In the genomic region with DNA sequence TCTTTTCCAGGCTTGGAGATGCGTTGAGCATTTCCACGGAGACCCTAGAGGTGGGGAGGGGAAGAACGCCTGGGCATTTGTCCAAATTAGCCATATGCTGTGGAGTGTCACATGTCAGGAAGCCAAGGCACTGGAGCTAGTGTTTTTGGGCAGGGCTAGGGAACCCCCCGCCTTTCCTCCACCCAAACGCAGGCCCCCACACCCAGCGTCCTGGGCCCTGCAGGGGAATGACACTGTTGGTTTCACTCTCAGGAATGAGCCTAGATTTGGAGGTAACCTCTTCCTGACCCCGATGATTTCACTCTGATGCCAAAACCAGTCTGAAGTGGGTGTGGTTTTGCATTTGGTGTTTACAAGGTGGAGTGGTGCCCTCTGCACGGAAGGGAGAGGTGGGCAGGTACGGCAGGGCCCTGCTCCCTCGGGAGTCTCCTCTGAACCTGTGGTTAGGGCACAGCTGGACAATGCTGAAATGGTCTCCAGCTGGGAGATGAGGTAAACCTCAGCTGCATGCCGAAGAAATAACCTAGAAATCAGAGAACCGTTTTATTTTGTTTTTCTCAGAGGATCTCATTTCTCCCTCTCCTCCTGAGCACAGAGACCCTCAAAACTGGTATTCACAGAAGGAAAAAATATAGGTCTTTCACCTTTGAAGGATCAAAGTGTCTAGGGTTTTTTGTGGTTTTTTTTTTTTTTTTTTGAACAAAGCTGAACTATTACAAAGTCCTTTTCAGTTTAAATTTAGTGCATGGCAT, we compare ENCODE assay signal across 1 cellular context.
TF ChIP-seq lines count a peak whose summit lies in the region.

No MANE protein-coding gene starts in this region.

TF ChIP-seq in HEK293, 187 proteins besides CTCF, POLR2A, EP300 and RAD21 (continued from another document and continues in another):
- TF ChIP-seq, protein P1, sequence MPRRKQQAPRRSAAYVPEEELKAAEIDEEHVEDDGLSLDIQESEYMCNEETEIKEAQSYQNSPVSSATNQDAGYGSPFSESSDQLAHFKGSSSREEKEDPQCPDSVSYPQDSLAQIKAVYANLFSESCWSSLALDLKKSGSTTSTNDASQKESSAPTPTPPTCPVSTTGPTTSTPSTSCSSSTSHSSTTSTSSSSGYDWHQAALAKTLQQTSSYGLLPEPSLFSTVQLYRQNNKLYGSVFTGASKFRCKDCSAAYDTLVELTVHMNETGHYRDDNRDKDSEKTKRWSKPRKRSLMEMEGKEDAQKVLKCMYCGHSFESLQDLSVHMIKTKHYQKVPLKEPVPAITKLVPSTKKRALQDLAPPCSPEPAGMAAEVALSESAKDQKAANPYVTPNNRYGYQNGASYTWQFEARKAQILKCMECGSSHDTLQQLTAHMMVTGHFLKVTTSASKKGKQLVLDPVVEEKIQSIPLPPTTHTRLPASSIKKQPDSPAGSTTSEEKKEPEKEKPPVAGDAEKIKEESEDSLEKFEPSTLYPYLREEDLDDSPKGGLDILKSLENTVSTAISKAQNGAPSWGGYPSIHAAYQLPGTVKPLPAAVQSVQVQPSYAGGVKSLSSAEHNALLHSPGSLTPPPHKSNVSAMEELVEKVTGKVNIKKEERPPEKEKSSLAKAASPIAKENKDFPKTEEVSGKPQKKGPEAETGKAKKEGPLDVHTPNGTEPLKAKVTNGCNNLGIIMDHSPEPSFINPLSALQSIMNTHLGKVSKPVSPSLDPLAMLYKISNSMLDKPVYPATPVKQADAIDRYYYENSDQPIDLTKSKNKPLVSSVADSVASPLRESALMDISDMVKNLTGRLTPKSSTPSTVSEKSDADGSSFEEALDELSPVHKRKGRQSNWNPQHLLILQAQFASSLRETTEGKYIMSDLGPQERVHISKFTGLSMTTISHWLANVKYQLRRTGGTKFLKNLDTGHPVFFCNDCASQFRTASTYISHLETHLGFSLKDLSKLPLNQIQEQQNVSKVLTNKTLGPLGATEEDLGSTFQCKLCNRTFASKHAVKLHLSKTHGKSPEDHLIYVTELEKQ (tag by site-specific recombination; IDR thresholded peaks at IDR 0.05; ENCODE audit: borderline replicate concordance): no peak
- TF ChIP-seq ZNF175 (tag by site-specific recombination; IDR thresholded peaks at IDR 0.05): no peak
- no peak for TF ChIP-seq ZNF354C (tag by site-specific recombination; IDR thresholded peaks at IDR 0.05; ENCODE audit: borderline replicate concordance, low read depth)
- TF ChIP-seq, protein P2, sequence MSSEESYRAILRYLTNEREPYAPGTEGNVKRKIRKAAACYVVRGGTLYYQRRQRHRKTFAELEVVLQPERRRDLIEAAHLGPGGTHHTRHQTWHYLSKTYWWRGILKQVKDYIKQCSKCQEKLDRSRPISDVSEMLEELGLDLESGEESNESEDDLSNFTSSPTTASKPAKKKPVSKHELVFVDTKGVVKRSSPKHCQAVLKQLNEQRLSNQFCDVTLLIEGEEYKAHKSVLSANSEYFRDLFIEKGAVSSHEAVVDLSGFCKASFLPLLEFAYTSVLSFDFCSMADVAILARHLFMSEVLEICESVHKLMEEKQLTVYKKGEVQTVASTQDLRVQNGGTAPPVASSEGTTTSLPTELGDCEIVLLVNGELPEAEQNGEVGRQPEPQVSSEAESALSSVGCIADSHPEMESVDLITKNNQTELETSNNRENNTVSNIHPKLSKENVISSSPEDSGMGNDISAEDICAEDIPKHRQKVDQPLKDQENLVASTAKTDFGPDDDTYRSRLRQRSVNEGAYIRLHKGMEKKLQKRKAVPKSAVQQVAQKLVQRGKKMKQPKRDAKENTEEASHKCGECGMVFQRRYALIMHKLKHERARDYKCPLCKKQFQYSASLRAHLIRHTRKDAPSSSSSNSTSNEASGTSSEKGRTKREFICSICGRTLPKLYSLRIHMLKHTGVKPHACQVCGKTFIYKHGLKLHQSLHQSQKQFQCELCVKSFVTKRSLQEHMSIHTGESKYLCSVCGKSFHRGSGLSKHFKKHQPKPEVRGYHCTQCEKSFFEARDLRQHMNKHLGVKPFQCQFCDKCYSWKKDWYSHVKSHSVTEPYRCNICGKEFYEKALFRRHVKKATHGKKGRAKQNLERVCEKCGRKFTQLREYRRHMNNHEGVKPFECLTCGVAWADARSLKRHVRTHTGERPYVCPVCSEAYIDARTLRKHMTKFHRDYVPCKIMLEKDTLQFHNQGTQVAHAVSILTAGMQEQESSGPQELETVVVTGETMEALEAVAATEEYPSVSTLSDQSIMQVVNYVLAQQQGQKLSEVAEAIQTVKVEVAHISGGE (tag by site-specific recombination; conservative IDR thresholded peaks at IDR 0.05; ENCODE audit: low read depth): no peak
- peak; percentile 63; the same call in 1 of the 2 replicates for TF ChIP-seq ZBTB48 (tag by site-specific recombination; IDR thresholded peaks at IDR 0.05)
- TF ChIP-seq ZNF426 (tag by site-specific recombination; IDR thresholded peaks at IDR 0.05): no peak
- TF ChIP-seq ZFP37 (tag by site-specific recombination; IDR thresholded peaks at IDR 0.05): no peak
- TF ChIP-seq, protein P3, sequence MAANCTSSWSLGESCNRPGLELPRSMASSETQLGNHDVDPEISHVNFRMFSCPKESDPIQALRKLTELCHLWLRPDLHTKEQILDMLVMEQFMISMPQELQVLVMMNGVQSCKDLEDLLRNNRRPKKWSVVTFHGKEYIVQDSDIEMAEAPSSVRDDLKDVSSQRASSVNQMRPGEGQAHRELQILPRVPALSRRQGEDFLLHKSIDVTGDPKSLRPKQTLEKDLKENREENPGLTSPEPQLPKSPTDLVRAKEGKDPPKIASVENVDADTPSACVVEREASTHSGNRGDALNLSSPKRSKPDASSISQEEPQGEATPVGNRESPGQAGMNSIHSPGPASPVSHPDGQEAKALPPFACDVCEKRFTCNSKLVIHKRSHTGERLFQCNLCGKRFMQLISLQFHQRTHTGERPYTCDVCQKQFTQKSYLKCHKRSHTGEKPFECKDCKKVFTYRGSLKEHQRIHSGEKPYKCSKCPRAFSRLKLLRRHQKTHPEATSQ (tag by site-specific recombination; IDR thresholded peaks at IDR 0.05): no peak
- TF ChIP-seq ZNF423 (tag by site-specific recombination; IDR thresholded peaks at IDR 0.05): peak; percentile 92
- TF ChIP-seq KLF10 (tag by site-specific recombination; IDR thresholded peaks at IDR 0.05): no peak
- TF ChIP-seq ZSCAN16 (tag by site-specific recombination; IDR thresholded peaks at IDR 0.05): no peak
- TF ChIP-seq ZNF792 (tag by site-specific recombination; IDR thresholded peaks at IDR 0.05): no peak
- no peak for TF ChIP-seq ZNF658 (tag by site-specific recombination; IDR thresholded peaks at IDR 0.05)
- TF ChIP-seq, protein P4, sequence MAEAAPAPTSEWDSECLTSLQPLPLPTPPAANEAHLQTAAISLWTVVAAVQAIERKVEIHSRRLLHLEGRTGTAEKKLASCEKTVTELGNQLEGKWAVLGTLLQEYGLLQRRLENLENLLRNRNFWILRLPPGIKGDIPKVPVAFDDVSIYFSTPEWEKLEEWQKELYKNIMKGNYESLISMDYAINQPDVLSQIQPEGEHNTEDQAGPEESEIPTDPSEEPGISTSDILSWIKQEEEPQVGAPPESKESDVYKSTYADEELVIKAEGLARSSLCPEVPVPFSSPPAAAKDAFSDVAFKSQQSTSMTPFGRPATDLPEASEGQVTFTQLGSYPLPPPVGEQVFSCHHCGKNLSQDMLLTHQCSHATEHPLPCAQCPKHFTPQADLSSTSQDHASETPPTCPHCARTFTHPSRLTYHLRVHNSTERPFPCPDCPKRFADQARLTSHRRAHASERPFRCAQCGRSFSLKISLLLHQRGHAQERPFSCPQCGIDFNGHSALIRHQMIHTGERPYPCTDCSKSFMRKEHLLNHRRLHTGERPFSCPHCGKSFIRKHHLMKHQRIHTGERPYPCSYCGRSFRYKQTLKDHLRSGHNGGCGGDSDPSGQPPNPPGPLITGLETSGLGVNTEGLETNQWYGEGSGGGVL (tag by site-specific recombination; IDR thresholded peaks at IDR 0.05): peak; percentile 60
- TF ChIP-seq, protein P5, sequence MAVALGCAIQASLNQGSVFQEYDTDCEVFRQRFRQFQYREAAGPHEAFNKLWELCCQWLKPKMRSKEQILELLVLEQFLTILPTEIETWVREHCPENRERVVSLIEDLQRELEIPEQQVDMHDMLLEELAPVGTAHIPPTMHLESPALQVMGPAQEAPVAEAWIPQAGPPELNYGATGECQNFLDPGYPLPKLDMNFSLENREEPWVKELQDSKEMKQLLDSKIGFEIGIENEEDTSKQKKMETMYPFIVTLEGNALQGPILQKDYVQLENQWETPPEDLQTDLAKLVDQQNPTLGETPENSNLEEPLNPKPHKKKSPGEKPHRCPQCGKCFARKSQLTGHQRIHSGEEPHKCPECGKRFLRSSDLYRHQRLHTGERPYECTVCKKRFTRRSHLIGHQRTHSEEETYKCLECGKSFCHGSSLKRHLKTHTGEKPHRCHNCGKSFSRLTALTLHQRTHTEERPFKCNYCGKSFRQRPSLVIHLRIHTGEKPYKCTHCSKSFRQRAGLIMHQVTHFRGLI (tag by site-specific recombination; IDR thresholded peaks at IDR 0.05): no peak
- TF ChIP-seq ZNF169 (tag by site-specific recombination; IDR thresholded peaks at IDR 0.05): no peak
- TF ChIP-seq ZNF23 (tag by site-specific recombination; IDR thresholded peaks at IDR 0.05; ENCODE audit: borderline replicate concordance): no peak
- TF ChIP-seq ZEB2 (tag by site-specific recombination; IDR thresholded peaks at IDR 0.05): no peak
- TF ChIP-seq, protein P6, sequence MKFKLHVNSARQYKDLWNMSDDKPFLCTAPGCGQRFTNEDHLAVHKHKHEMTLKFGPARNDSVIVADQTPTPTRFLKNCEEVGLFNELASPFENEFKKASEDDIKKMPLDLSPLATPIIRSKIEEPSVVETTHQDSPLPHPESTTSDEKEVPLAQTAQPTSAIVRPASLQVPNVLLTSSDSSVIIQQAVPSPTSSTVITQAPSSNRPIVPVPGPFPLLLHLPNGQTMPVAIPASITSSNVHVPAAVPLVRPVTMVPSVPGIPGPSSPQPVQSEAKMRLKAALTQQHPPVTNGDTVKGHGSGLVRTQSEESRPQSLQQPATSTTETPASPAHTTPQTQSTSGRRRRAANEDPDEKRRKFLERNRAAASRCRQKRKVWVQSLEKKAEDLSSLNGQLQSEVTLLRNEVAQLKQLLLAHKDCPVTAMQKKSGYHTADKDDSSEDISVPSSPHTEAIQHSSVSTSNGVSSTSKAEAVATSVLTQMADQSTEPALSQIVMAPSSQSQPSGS (tag by site-specific recombination; IDR thresholded peaks at IDR 0.05; ENCODE audit: low read depth): no peak
- no peak for TF ChIP-seq ZNF184 (tag by site-specific recombination; IDR thresholded peaks at IDR 0.05)
- TF ChIP-seq, protein P7, sequence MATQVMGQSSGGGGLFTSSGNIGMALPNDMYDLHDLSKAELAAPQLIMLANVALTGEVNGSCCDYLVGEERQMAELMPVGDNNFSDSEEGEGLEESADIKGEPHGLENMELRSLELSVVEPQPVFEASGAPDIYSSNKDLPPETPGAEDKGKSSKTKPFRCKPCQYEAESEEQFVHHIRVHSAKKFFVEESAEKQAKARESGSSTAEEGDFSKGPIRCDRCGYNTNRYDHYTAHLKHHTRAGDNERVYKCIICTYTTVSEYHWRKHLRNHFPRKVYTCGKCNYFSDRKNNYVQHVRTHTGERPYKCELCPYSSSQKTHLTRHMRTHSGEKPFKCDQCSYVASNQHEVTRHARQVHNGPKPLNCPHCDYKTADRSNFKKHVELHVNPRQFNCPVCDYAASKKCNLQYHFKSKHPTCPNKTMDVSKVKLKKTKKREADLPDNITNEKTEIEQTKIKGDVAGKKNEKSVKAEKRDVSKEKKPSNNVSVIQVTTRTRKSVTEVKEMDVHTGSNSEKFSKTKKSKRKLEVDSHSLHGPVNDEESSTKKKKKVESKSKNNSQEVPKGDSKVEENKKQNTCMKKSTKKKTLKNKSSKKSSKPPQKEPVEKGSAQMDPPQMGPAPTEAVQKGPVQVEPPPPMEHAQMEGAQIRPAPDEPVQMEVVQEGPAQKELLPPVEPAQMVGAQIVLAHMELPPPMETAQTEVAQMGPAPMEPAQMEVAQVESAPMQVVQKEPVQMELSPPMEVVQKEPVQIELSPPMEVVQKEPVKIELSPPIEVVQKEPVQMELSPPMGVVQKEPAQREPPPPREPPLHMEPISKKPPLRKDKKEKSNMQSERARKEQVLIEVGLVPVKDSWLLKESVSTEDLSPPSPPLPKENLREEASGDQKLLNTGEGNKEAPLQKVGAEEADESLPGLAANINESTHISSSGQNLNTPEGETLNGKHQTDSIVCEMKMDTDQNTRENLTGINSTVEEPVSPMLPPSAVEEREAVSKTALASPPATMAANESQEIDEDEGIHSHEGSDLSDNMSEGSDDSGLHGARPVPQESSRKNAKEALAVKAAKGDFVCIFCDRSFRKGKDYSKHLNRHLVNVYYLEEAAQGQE (tag by site-specific recombination; IDR thresholded peaks at IDR 0.05): no peak
- no peak for TF ChIP-seq OVOL3 (tag by site-specific recombination; IDR thresholded peaks at IDR 0.05)
- TF ChIP-seq, protein P8, sequence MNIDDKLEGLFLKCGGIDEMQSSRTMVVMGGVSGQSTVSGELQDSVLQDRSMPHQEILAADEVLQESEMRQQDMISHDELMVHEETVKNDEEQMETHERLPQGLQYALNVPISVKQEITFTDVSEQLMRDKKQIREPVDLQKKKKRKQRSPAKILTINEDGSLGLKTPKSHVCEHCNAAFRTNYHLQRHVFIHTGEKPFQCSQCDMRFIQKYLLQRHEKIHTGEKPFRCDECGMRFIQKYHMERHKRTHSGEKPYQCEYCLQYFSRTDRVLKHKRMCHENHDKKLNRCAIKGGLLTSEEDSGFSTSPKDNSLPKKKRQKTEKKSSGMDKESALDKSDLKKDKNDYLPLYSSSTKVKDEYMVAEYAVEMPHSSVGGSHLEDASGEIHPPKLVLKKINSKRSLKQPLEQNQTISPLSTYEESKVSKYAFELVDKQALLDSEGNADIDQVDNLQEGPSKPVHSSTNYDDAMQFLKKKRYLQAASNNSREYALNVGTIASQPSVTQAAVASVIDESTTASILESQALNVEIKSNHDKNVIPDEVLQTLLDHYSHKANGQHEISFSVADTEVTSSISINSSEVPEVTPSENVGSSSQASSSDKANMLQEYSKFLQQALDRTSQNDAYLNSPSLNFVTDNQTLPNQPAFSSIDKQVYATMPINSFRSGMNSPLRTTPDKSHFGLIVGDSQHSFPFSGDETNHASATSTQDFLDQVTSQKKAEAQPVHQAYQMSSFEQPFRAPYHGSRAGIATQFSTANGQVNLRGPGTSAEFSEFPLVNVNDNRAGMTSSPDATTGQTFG (tag by site-specific recombination; IDR thresholded peaks at IDR 0.05; ENCODE audit: borderline replicate concordance): no peak
- TF ChIP-seq, protein P9, sequence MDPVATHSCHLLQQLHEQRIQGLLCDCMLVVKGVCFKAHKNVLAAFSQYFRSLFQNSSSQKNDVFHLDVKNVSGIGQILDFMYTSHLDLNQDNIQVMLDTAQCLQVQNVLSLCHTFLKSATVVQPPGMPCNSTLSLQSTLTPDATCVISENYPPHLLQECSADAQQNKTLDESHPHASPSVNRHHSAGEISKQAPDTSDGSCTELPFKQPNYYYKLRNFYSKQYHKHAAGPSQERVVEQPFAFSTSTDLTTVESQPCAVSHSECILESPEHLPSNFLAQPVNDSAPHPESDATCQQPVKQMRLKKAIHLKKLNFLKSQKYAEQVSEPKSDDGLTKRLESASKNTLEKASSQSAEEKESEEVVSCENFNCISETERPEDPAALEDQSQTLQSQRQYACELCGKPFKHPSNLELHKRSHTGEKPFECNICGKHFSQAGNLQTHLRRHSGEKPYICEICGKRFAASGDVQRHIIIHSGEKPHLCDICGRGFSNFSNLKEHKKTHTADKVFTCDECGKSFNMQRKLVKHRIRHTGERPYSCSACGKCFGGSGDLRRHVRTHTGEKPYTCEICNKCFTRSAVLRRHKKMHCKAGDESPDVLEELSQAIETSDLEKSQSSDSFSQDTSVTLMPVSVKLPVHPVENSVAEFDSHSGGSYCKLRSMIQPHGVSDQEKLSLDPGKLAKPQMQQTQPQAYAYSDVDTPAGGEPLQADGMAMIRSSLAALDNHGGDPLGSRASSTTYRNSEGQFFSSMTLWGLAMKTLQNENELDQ (tag by site-specific recombination; IDR thresholded peaks at IDR 0.05; ENCODE audit: low read depth): no peak
- TF ChIP-seq SETDB1 (IDR thresholded peaks at IDR 0.05; ENCODE audit: insufficient read length, low read length): no peak
- TF ChIP-seq ZNF843 (tag by site-specific recombination; IDR thresholded peaks at IDR 0.05): no peak
